26 cellular contexts compared by ENCODE assay signal in genomic region chr6:124953808-124954207, GRCh38.
"Had no signal": no experiment of that assay in that cellular context is flagged by ENCODE, and none has a peak within 500 bp of the region (broad histone marks: within the 10 kb centered on the region; RNA-seq: fewer than 3 reads in every experiment).

No MANE protein-coding gene starts in this region.

- FAIRE-seq: endothelial cell of umbilical vein, keratinocyte had no signal

- H3K4me3 ChIP-seq: esophagus muscularis mucosa, heart right ventricle, lung, mucosa of descending colon, prostate gland, right atrium auricular region, skin epidermis, suprapubic skin, transverse colon, upper lobe of right lung, uterus had no signal

- H3K9me3 ChIP-seq: esophagus muscularis mucosa, heart right ventricle, mucosa of descending colon, neutrophil, prostate gland, right atrium auricular region, suprapubic skin, transverse colon, upper lobe of right lung, uterus had no signal

- H3K36me3 ChIP-seq: esophagus muscularis mucosa, heart right ventricle, neutrophil, prostate gland, right atrium auricular region, suprapubic skin, transverse colon, upper lobe of right lung, uterus had no signal

- H3K27me3 ChIP-seq: esophagus muscularis mucosa, foreskin keratinocyte, heart right ventricle, neutrophil, right atrium auricular region, suprapubic skin, transverse colon, upper lobe of right lung, uterus had no signal

- DNase-seq: cortex of kidney; effector CD8-positive, alpha-beta T cell; endodermal cell; foreskin keratinocyte; glutamatergic neuron; heart right ventricle; hippocampal formation; immature natural killer cell; mucosa of descending colon; naive B cell; stimulated activated CD4-positive, alpha-beta T cell treated with anti-CD3 and anti-CD28 coated beads, Interleukin-15, amount 100 ng/mL, for 24 hours; stimulated activated CD4-positive, alpha-beta T cell treated with anti-CD3 and anti-CD28 coated beads, Interleukin-2, amount 100 ng/mL, for 48 hours; stimulated activated naive B cell treated with anti-CD40 and anti-IgM and Interleukin-4, amounts not matched to agents 10 μg/mL and 1 μg/mL and 100 μg/mL, for 72 hours; transverse colon; upper lobe of right lung; uterus had no signal

- H3K4me1 ChIP-seq: prostate gland, transverse colon, upper lobe of right lung, uterus had no signal

- H3K9ac ChIP-seq: parathyroid adenoma had no signal

- H3K27ac ChIP-seq: esophagus muscularis mucosa, foreskin keratinocyte, heart right ventricle, neutrophil, parathyroid adenoma, prostate gland, right atrium auricular region, skin epidermis, suprapubic skin, transverse colon, upper lobe of right lung, uterus had no signal
